ENCODE assay signal across 8 cellular contexts in the genomic region with DNA sequence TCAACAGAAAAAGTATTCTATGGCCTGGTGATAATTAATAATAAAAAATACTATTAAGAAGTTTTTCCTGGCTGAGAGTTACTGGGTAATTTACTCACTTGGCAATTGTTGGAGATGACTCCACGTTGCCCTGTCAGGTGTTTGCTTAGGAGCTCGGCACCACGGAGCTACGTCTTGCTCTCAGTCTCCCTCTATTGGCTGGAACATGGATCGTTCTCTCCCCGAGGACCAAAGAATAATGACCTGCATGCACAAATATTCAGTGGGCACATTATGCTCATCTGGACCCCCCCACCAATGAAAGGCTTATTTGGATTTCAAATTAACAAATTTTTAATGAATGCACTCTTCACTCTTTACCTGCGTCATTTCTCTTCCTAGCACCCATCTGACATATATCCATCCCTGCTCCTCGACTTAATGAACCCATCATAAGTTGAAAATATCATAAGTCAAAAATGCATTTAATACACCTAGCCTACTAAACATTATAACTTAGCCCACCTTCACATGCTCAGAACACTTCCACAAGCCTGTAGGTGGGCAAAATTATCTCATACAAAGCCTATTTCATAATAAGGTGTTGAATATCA.
A peak's percentile ranks its signal among the peaks of the same experiment; 100 is the strongest.
DNase-seq lines count a peak whose midpoint lies in the region; ATAC-seq and TF ChIP-seq lines count a peak whose summit lies in the region.

No MANE protein-coding gene starts in this region.

- no peaks in the 10 kb centered on the region for H3K4me1 Mint-ChIP-seq in osteocyte (ENCODE audit: unreplicated experiment)

- DNase-seq in COLO829 (ENCODE audit: low spot score) (peak; percentile 85), NCI-H2227 (lab: John Stamatoyannopoulos, UW; ENCODE audit: unreplicated experiment) (peak; percentile 61), osteocyte (ENCODE audit: extremely low spot score, unreplicated experiment) (no peak)
- DNase-seq in activated CD4-positive, alpha-beta T cell treated with anti-CD3 and anti-CD28 coated beads, Interleukin-2, amount 50 U/mL, for 48 hours: peak; percentile 33 to 47

- peaks cover 20% of the 10 kb centered on the region for H3K27me3 Mint-ChIP-seq in osteocyte (ENCODE audit: unreplicated experiment)

- H3K9me3 Mint-ChIP-seq in osteocyte (ENCODE audit: unreplicated experiment): no peaks in the 10 kb centered on the region

- H3K4me3 Mint-ChIP-seq in osteocyte (ENCODE audit: unreplicated experiment): no peak overlapping the region

- ATAC-seq in GM21360 (IDR thresholded peaks at IDR 0.05; ENCODE audit: unreplicated experiment): peak; percentile 71
- peak; percentile 88 for ATAC-seq in esophagus mucosa
- ATAC-seq in HG02642 (IDR thresholded peaks at IDR 0.05; ENCODE audit: poor library complexity, unreplicated experiment): no peak
- ATAC-seq in GM21381 (IDR thresholded peaks at IDR 0.05; ENCODE audit: unreplicated experiment): no peak

- H3K27ac Mint-ChIP-seq in osteocyte (ENCODE audit: unreplicated experiment): no peak overlapping the region

- peaks cover 2% of the 10 kb centered on the region for H3K36me3 Mint-ChIP-seq in osteocyte (ENCODE audit: unreplicated experiment)

- peak; percentile 86 for TF ChIP-seq CTCF in osteocyte (IDR thresholded peaks at IDR 0.05)

Comparison
In these comparisons a context has a peak if more than half of its experiments do, and no peak if none do; other contexts are left out.
1. ATAC-seq: peak in GM21360 (single experiment) and esophagus mucosa (single experiment); none in HG02642 (single experiment) and GM21381 (single experiment).